Comparison of ENCODE assay signal across 8 cellular contexts in the genomic region with DNA sequence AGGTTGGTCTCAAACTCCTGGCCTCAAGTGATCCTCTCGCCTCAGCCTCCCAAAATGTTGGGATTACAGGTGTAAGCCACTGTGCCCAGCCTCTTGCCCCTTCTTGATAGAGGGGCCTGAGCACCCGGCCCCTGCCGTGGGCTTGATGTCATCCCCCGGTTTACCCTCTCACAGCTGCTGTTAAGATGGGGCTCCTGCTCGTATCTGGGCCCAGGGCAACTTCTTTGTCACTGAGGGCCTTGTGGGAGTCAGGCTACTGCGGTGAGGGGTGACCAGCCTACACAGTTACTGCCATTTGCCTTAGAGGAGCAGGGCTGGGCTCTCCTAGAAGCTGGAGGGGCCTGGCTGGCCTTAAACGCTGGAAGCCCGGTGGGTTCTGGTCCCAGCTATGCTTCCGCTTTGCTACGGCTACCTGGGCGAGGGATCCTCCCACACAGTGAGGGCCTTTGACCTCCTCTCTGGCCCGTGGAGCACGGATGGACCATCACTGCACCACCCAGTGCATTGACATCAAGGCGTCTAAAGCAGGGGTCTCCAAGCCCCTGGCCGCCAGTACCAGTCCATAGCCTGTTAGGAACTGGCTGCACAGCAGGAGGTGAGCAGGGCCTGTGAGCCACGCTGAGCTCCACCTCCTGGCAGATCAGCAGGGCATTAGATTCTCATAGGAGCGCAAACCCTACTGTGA. TPM values are rescaled to one million over a fixed set of nuclear protein-coding genes. Genes with fewer than 3 reads are reported as not detected.
A peak's percentile ranks its signal among the peaks of the same experiment; 100 is the strongest.
DNase-seq lines count a peak whose midpoint lies in the region; ATAC-seq and TF ChIP-seq lines count a peak whose summit lies in the region.

No MANE protein-coding gene starts in this region.

- no peaks in the 10 kb centered on the region for H3K9me3 ChIP-seq in lower lobe of right lung

- H3K4me3 Mint-ChIP-seq in activated naive CD4-positive, alpha-beta T cell treated with anti-CD3 and anti-CD28 coated beads, Interleukin-2, amount 10 ng/mL, durations not matched to agents 7 days and 5 days, result peak overlapping the region; percentile 73
- peak overlapping the region; percentile 65 for H3K4me3 Mint-ChIP-seq in activated CD8-positive, alpha-beta T cell treated with anti-CD3 and anti-CD28 coated beads for 36 hours
- H3K4me3 Mint-ChIP-seq in type B pancreatic cell, result peak overlapping the region; percentile 90

- H3K36me3 Mint-ChIP-seq in activated naive CD4-positive, alpha-beta T cell treated with anti-CD3 and anti-CD28 coated beads, Interleukin-2, amount 10 ng/mL, durations not matched to agents 7 days and 5 days, result no peaks in the 10 kb centered on the region
- H3K36me3 Mint-ChIP-seq in activated CD8-positive, alpha-beta T cell treated with anti-CD3 and anti-CD28 coated beads for 36 hours (ENCODE audit: low read depth), result no peaks in the 10 kb centered on the region
- no peaks in the 10 kb centered on the region for H3K36me3 Mint-ChIP-seq in type B pancreatic cell

- intact Hi-C loops in activated CD8-positive, alpha-beta T cell treated with anti-CD3 and anti-CD28 coated beads for 36 hours (cut with micrococcal nuclease), result no loop called here
- intact Hi-C loops in lower lobe of right lung (cut with DNase I), result no loop called here

- CTCF ChIA-PET in activated naive CD4-positive, alpha-beta T cell treated with anti-CD3 and anti-CD28 coated beads, Interleukin-2, amount 10 ng/mL, durations not matched to agents 7 days and 5 days (lab: Charles Lee), result interaction anchor here (1.1 to 2.5 kb wide), 2 partner anchors 9 to 37 kb away, joined by 3 to 10 read pairs; no protein-coding TSS in a partner anchor
- CTCF ChIA-PET in activated CD8-positive, alpha-beta T cell treated with anti-CD3 and anti-CD28 coated beads for 36 hours (lab: Charles Lee), result interaction anchor here (1.3 to 1.4 kb wide), 2 partner anchors 8 to 40 kb away, joined by 3 to 7 read pairs; no protein-coding TSS in a partner anchor

- POLR2A ChIA-PET in activated CD8-positive, alpha-beta T cell treated with anti-CD3 and anti-CD28 coated beads for 36 hours (lab: Charles Lee), result no interaction called here

- H3K27me3 Mint-ChIP-seq in activated naive CD4-positive, alpha-beta T cell treated with anti-CD3 and anti-CD28 coated beads, Interleukin-2, amount 10 ng/mL, durations not matched to agents 7 days and 5 days, result peaks cover 79% of the 10 kb centered on the region
- H3K27me3 Mint-ChIP-seq in activated CD8-positive, alpha-beta T cell treated with anti-CD3 and anti-CD28 coated beads for 36 hours, result peaks cover 24% of the 10 kb centered on the region
- peaks cover 57% of the 10 kb centered on the region for H3K27me3 Mint-ChIP-seq in type B pancreatic cell

- no peaks in the 10 kb centered on the region for H3K36me3 ChIP-seq in lower lobe of right lung

- H3K27me3 ChIP-seq in lower lobe of right lung (ENCODE audit: low read depth), result peaks cover 27% of the 10 kb centered on the region

- H3K4me3 ChIP-seq in lower lobe of right lung, result no peak overlapping the region

- no peaks in the 10 kb centered on the region for H3K9me3 Mint-ChIP-seq in activated naive CD4-positive, alpha-beta T cell treated with anti-CD3 and anti-CD28 coated beads, Interleukin-2, amount 10 ng/mL, durations not matched to agents 7 days and 5 days
- no peaks in the 10 kb centered on the region for H3K9me3 Mint-ChIP-seq in activated CD8-positive, alpha-beta T cell treated with anti-CD3 and anti-CD28 coated beads for 36 hours
- no peaks in the 10 kb centered on the region for H3K9me3 Mint-ChIP-seq in type B pancreatic cell

- no peak overlapping the region for H3K27ac Mint-ChIP-seq in activated naive CD4-positive, alpha-beta T cell treated with anti-CD3 and anti-CD28 coated beads, Interleukin-2, amount 10 ng/mL, durations not matched to agents 7 days and 5 days
- no peak overlapping the region for H3K27ac Mint-ChIP-seq in activated CD8-positive, alpha-beta T cell treated with anti-CD3 and anti-CD28 coated beads for 36 hours
- H3K27ac Mint-ChIP-seq in type B pancreatic cell, result no peak overlapping the region

- peaks cover 13% of the 10 kb centered on the region for H3K4me1 ChIP-seq in lower lobe of right lung

- ATAC-seq in activated CD8-positive, alpha-beta T cell treated with anti-CD3 and anti-CD28 coated beads for 36 hours, result no peak
- ATAC-seq in lower lobe of right lung, result no peak
- no peak for ATAC-seq in HG02678 (IDR thresholded peaks at IDR 0.05; ENCODE audit: unreplicated experiment)
- ATAC-seq in GM18519 (IDR thresholded peaks at IDR 0.05; ENCODE audit: low FRiP score, unreplicated experiment), result no peak
- no peak for ATAC-seq in HG02973 (IDR thresholded peaks at IDR 0.05; ENCODE audit: unreplicated experiment)

- TF ChIP-seq CTCF in activated CD8-positive, alpha-beta T cell treated with anti-CD3 and anti-CD28 coated beads for 36 hours (IDR thresholded peaks at IDR 0.05), result no peak
- TF ChIP-seq CTCF in lower lobe of right lung (IDR thresholded peaks at IDR 0.05), result no peak
- TF ChIP-seq CTCF in type B pancreatic cell (conservative IDR thresholded peaks at IDR 0.05), result no peak

- H3K27ac ChIP-seq in lower lobe of right lung, result no peak overlapping the region

- peaks cover 7% of the 10 kb centered on the region for H3K4me1 Mint-ChIP-seq in activated naive CD4-positive, alpha-beta T cell treated with anti-CD3 and anti-CD28 coated beads, Interleukin-2, amount 10 ng/mL, durations not matched to agents 7 days and 5 days
- no peaks in the 10 kb centered on the region for H3K4me1 Mint-ChIP-seq in activated CD8-positive, alpha-beta T cell treated with anti-CD3 and anti-CD28 coated beads for 36 hours (ENCODE audit: low read depth)
- no peaks in the 10 kb centered on the region for H3K4me1 Mint-ChIP-seq in type B pancreatic cell (ENCODE audit: unreplicated experiment)

- no peak for DNase-seq in activated naive CD4-positive, alpha-beta T cell treated with anti-CD3 and anti-CD28 coated beads, Interleukin-2, amount 10 ng/mL, durations not matched to agents 7 days and 5 days
- no peak for DNase-seq in activated naive CD4-positive, alpha-beta T cell treated with anti-CD3 and anti-CD28 coated beads, Interleukin-2, amount 50 U/mL, for 16 hours
- no peak for DNase-seq in activated CD8-positive, alpha-beta T cell treated with anti-CD3 and anti-CD28 coated beads for 36 hours
- DNase-seq in lower lobe of right lung, result peak; percentile 41
- DNase-seq in type B pancreatic cell (ENCODE audit: extremely low spot score, unreplicated experiment), result no peak

RNA-seq across cellular contexts. Expression of gene TMEM130, which starts 1.1 kb away (rescaled TPM):
- under 1 TPM in 1 of 2 experiments, not detected in 1; 0.38 TPM for total RNA-seq in activated CD8-positive, alpha-beta T cell treated with anti-CD3 and anti-CD28 coated beads for 36 hours
- total RNA-seq in lower lobe of right lung, result 2.9 TPM
- total RNA-seq in type B pancreatic cell (ENCODE audit: low replicate concordance), result 0.17 and 1.2 TPM in 2 replicates

RNA-seq across cellular contexts. Expression of gene TRRAP, which starts 7.4 kb away (rescaled TPM):
- 10 to 100 TPM; 45.5 to 48.2 TPM for total RNA-seq in activated CD8-positive, alpha-beta T cell treated with anti-CD3 and anti-CD28 coated beads for 36 hours
- total RNA-seq in lower lobe of right lung (38.5 TPM), type B pancreatic cell (ENCODE audit: low replicate concordance) (45.0 and 65.7 TPM in 2 replicates)
